ENCODE assay signal across 8 cellular contexts in genomic region chr17:16214190-16215001, GRCh38. TPM values are rescaled to one million over a fixed set of nuclear protein-coding genes. Genes with fewer than 3 reads are reported as not detected.
DNase-seq lines count a peak whose midpoint lies in the region; ATAC-seq, FAIRE-seq and TF ChIP-seq lines count a peak whose summit lies in the region.

No MANE protein-coding gene starts in this region.

- no peak for FAIRE-seq in kidney (lab: Jason Lieb, UNC)

- intact Hi-C loops in kidney (cut with DNase I), result no loop called here

- TF ChIP-seq CTCF in GM12864 (IDR thresholded peaks at IDR 0.05; ENCODE audit: low read depth, low read length, missing control alignments) (no peak), kidney (IDR thresholded peaks at IDR 0.05; ENCODE audit: borderline replicate concordance, extremely low read depth, insufficient read depth) (no peak)

- H3K4me1 ChIP-seq in kidney (ENCODE audit: control insufficient read depth in 1 of 2, insufficient read depth in 1 of 2, low read depth in 1 of 2, low read length in 2 of 2), result peaks cover 4 to 7% of the 10 kb centered on the region in 2 donors
- peaks cover 4 to 46% (median 42%) of the 10 kb centered on the region in 5 donors for H3K4me1 ChIP-seq in subcutaneous abdominal adipose tissue (ENCODE audit: control insufficient read depth in 5 of 5, insufficient read depth in 5 of 5, low read length in 5 of 5)

- DNase-seq in GM12864 (ENCODE audit: low read depth), result no peak
- peak; percentile 27 for DNase-seq in KBM-7
- DNase-seq in amniotic epithelial cell (ENCODE audit: low read depth), result peak; percentile 12
- no peak for DNase-seq in kidney
- no peak for DNase-seq in NCI-H1417 treated with DMSO at 0.1 percent for 48 hours (lab: John Stamatoyannopoulos, UW)

- H3K36me3 ChIP-seq in kidney (ENCODE audit: control insufficient read depth in 1 of 2, insufficient read depth in 2 of 2, low read length in 2 of 2), result no peaks in the 10 kb centered on the region
- no peaks in the 10 kb centered on the region for H3K36me3 ChIP-seq in subcutaneous abdominal adipose tissue (ENCODE audit: control insufficient read depth in 5 of 5, insufficient read depth in 5 of 5, low read length in 5 of 5)

- H3K9ac ChIP-seq in kidney (ENCODE audit: low read length in 2 of 2) (peak overlapping the region; percentile 90 to 93), subcutaneous abdominal adipose tissue (ENCODE audit: low read length in 5 of 5) (peak overlapping the region; percentile 91 to 99 (median 95))

- peak overlapping the region; percentile 97 to 98 for H3K27ac ChIP-seq in kidney (ENCODE audit: low read depth in 2 of 2, low read length in 2 of 2)
- peak overlapping the region; percentile 95 for H3K27ac ChIP-seq in subcutaneous abdominal adipose tissue (ENCODE audit: low read depth, low read length)

- in situ Hi-C loops in KBM-7 (cut with MboI; ENCODE audit: low pct_unique_long_range_greater_than_20kb, low sequenced_read_pairs), result no loop called here

- H3K27me3 ChIP-seq in subcutaneous abdominal adipose tissue (ENCODE audit: control insufficient read depth in 5 of 5, insufficient read depth in 4 of 5, low read length in 5 of 5), result no peaks in the 10 kb centered on the region

- no peak for ATAC-seq in GM18907 (IDR thresholded peaks at IDR 0.05; ENCODE audit: unreplicated experiment)
- ATAC-seq in HG02840 (IDR thresholded peaks at IDR 0.05; ENCODE audit: low FRiP score, unreplicated experiment), result no peak

- peak overlapping the region; percentile 95 for H3K4me3 ChIP-seq in GM12864 (ENCODE audit: low read depth, low read length)
- H3K4me3 ChIP-seq in kidney (ENCODE audit: low read length in 2 of 2), result peak overlapping the region; percentile 92 to 99
- H3K4me3 ChIP-seq in subcutaneous abdominal adipose tissue (ENCODE audit: low read depth in 1 of 5, low read length in 5 of 5), result peak overlapping the region; percentile 80 to 94 (median 91)

- no peaks in the 10 kb centered on the region for H3K9me3 ChIP-seq in kidney (ENCODE audit: control insufficient read depth in 1 of 2, low read length in 2 of 2)
- no peaks in the 10 kb centered on the region for H3K9me3 ChIP-seq in subcutaneous abdominal adipose tissue (ENCODE audit: control insufficient read depth in 5 of 5, low read length in 5 of 5)

RNA-seq across cellular contexts. Expression of gene NCOR1, which starts 0.9 kb away (rescaled TPM):
- total RNA-seq in kidney, result 136 TPM
- polyA plus RNA-seq in kidney (ENCODE audit: insufficient read depth, low read depth, low replicate concordance), result 44.9 TPM

RNA-seq across cellular contexts. Expression of gene PIGL, which starts 2.6 kb away (rescaled TPM):
- 33.5 TPM for total RNA-seq in kidney
- 13.6 TPM for polyA plus RNA-seq in kidney (ENCODE audit: insufficient read depth, low read depth, low replicate concordance)

Comparison
In these comparisons a context has a peak if more than half of its experiments do, and no peak if none do; other contexts are left out.
1. DNase-seq: peak in KBM-7 (single experiment) and amniotic epithelial cell (single experiment); none in GM12864 (single experiment), kidney (single experiment) and NCI-H1417 treated with DMSO at 0.1 percent for 48 hours (single experiment).
2. Peak in every context shown above with its lines, with median percentiles within 50 percentile points of each other: H3K4me3 ChIP-seq.